ENCODE assay signal across 25 cellular contexts in the genomic region with DNA sequence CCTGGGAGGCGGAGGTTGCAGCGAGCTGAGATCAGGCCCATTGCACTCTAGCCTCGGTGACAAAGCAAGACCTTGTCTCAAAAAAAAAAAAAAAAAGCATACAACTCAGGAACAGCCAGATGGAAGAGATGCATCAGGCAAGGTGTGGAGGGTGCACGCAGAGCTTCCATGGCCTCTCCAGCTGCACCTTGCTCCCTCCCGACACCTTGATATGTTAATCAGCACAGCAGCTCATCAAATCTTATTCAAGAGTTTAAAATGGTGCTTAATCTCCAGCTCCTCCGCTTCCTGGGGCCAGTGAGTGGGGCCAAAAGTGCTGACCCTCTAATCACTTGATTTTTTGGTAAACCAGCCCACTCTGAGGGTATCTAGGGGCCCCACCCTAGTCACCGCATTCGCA.
"Had no signal": no experiment of that assay in that cellular context is flagged by ENCODE, and none has a peak within 500 bp of the region (broad histone marks: within the 10 kb centered on the region; RNA-seq: fewer than 3 reads in every experiment).

No MANE protein-coding gene starts in this region.

- H3K27ac Mint-ChIP-seq: dendritic cell treated with granulocyte-macrophage colony-stimulating factor and Interleukin-4, amounts not matched to agents 40 ng/mL and 50 ng/mL, for 4 days; effector memory CD8-positive, alpha-beta T cell; endodermal cell had no signal

- H3K4me3 Mint-ChIP-seq: dendritic cell treated with granulocyte-macrophage colony-stimulating factor and Interleukin-4, amounts not matched to agents 40 ng/mL and 50 ng/mL, for 4 days; effector memory CD8-positive, alpha-beta T cell; endodermal cell had no signal

- DNase-seq: colonic mucosa; cortex of kidney; dermis blood vessel endothelial cell; dorsolateral prefrontal cortex; effector CD4-positive, alpha-beta T cell; effector CD8-positive, alpha-beta T cell; effector memory CD4-positive, alpha-beta T cell; effector memory CD8-positive, alpha-beta T cell; endodermal cell; erythroblast; esophagus squamous epithelium; foreskin fibroblast; foreskin keratinocyte; foreskin melanocyte; gastrocnemius medialis; glutamatergic neuron; head of caudate nucleus; heart left ventricle; heart right ventricle had no signal

- ATAC-seq: effector memory CD8-positive, alpha-beta T cell; esophagus mucosa; foreskin keratinocyte; gastrocnemius medialis; gastroesophageal sphincter; heart left ventricle; heart right ventricle had no signal

- H3K4me3 ChIP-seq: colonic mucosa, coronary artery, dorsolateral prefrontal cortex, esophagus muscularis mucosa, esophagus squamous epithelium, gastrocnemius medialis, gastroesophageal sphincter, heart left ventricle, heart right ventricle had no signal

- H3K9me3 ChIP-seq: colonic mucosa, esophagus muscularis mucosa, esophagus squamous epithelium, gastrocnemius medialis, gastroesophageal sphincter, heart left ventricle, heart right ventricle had no signal

- H3K27me3 ChIP-seq: colonic mucosa, dorsolateral prefrontal cortex, foreskin keratinocyte, gastrocnemius medialis, heart left ventricle had no signal

- H3K9me3 Mint-ChIP-seq: dendritic cell treated with granulocyte-macrophage colony-stimulating factor and Interleukin-4, amounts not matched to agents 40 ng/mL and 50 ng/mL, for 4 days; effector memory CD8-positive, alpha-beta T cell had no signal

- H3K27ac ChIP-seq: colonic mucosa, coronary artery, dorsolateral prefrontal cortex, epithelial cell of prostate, esophagus muscularis mucosa, esophagus squamous epithelium, foreskin keratinocyte, gastrocnemius medialis, gastroesophageal sphincter, heart left ventricle had no signal

- H3K4me1 ChIP-seq: colonic mucosa, foreskin keratinocyte, gastrocnemius medialis, gastroesophageal sphincter had no signal

- H3K36me3 ChIP-seq: colonic mucosa, esophagus muscularis mucosa, esophagus squamous epithelium, gastrocnemius medialis, gastroesophageal sphincter, heart left ventricle, heart right ventricle had no signal
